11 cellular contexts compared by ENCODE assay signal in the genomic region with DNA sequence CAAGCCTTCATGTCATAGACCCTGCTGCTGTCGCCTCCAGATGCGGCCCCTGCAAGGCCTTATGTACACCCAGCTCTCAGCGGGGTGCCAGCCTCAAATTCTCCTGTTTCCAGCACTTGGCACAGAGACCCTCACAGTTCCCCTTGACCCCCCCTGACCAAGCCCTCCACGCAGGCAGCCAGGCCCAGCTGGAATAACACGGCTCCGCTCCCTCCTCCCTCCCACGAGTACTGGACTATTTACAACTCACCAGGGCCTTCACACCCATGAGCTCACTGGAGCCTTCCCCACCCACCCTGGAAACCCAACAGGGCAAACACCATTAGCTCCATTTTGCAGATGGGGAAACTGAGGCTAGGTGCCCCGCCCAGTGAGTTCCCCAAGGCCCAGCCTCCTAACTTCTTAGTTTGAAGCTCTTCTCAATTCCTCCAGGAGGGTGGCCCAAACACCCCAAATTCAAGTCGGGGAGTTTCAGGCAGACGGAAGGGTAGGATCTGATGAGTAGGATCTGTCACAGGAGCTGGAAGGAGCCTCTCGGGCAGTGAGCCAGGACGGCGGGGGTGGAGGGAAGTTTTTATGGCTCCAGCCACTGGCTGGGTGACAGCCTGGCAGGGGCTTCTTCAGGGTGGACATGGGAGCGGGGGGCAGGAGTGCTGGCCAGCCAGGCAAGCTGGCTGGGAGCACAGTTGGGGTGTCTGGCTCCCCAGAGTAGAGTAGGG. TPM values are rescaled to one million over a fixed set of nuclear protein-coding genes. Genes with fewer than 3 reads are reported as not detected.
"Had no signal": no experiment of that assay in that cellular context is flagged by ENCODE, and none has a peak within 500 bp of the region (broad histone marks: within the 10 kb centered on the region; RNA-seq: fewer than 3 reads in every experiment).

No MANE protein-coding gene starts in this region.

- H3K4me1 Mint-ChIP-seq: activated B cell treated with CpG ODN at 0.5 μM for 24 hours; activated CD4-positive, alpha-beta T cell treated with anti-CD3 and anti-CD28 coated beads, Interleukin-2, amount 10 ng/mL, durations not matched to agents 7 days and 5 days; endodermal cell had no signal

- H3K27ac Mint-ChIP-seq: activated B cell treated with CpG ODN at 0.5 μM for 24 hours; activated CD4-positive, alpha-beta T cell treated with anti-CD3 and anti-CD28 coated beads, Interleukin-2, amount 10 ng/mL, durations not matched to agents 7 days and 5 days; endodermal cell; T-helper 17 cell had no signal

- H3K27me3 ChIP-seq: upper lobe of left lung had no signal

- H3K9me3 Mint-ChIP-seq: activated B cell treated with CpG ODN at 0.5 μM for 24 hours; activated CD4-positive, alpha-beta T cell treated with anti-CD3 and anti-CD28 coated beads, Interleukin-2, amount 10 ng/mL, durations not matched to agents 7 days and 5 days; central memory CD8-positive, alpha-beta T cell; endodermal cell had no signal

- H3K9me3 ChIP-seq: upper lobe of left lung had no signal

- H3K27ac ChIP-seq: upper lobe of left lung had no signal

- H3K36me3 ChIP-seq: upper lobe of left lung had no signal

- H3K4me3 Mint-ChIP-seq: activated B cell treated with CpG ODN at 0.5 μM for 24 hours; activated CD4-positive, alpha-beta T cell treated with anti-CD3 and anti-CD28 coated beads, Interleukin-2, amount 10 ng/mL, durations not matched to agents 7 days and 5 days; central memory CD8-positive, alpha-beta T cell; endodermal cell; T-helper 17 cell had no signal

- DNase-seq: activated B cell treated with CpG ODN at 0.5 μM for 24 hours; activated CD4-positive, alpha-beta T cell treated with anti-CD3 and anti-CD28 coated beads, Interleukin-2, amount 10 ng/mL, durations not matched to agents 7 days and 5 days; activated CD8-positive, alpha-beta memory T cell treated with anti-CD3 and anti-CD28 coated beads for 24 hours; activated naive CD4-positive, alpha-beta T cell treated with Interleukin-2 at 50 U/mL for 16 hours; endodermal cell; stimulated activated CD4-positive, alpha-beta T cell treated with anti-CD3 and anti-CD28 coated beads, Interleukin-2, amount 100 ng/mL, for 24 hours; T-helper 17 cell; upper lobe of left lung had no signal

- H3K4me3 ChIP-seq: lung, upper lobe of left lung had no signal

- H3K4me1 ChIP-seq: upper lobe of left lung had no signal

RNA-seq across cellular contexts. Expression of a gene that starts 17.5 kb away (rescaled TPM):
- total RNA-seq: glomerular endothelial cell had no signal

RNA-seq across cellular contexts. Expression of a gene that starts 43.5 kb away (rescaled TPM):
- total RNA-seq: activated B cell treated with CpG ODN at 0.5 μM for 24 hours; activated CD4-positive, alpha-beta T cell treated with anti-CD3 and anti-CD28 coated beads, Interleukin-2, amount 10 ng/mL, durations not matched to agents 7 days and 5 days; glomerular endothelial cell; T-helper 17 cell had no signal
